Comparison of ENCODE assay signal across 14 cellular contexts in the genomic region with DNA sequence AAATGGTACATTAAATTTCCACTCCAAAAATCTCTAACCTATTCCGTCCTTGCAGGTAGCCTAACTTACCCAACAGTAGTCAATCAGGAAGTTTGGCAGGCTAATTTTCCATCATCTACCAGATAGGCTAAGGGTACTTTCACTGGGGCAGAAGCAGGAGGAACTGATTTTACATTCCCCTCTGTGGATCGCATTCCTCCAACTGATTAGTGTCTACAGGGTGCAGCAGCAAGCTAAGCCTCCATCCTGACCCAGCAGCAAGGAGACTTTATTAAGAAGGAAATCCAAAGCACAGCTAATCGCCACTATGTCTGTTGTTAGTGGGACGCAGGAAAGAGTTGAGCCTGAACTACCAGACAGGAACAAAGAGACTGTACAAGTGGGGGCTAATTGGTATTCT.
"Had no signal": no experiment of that assay in that cellular context is flagged by ENCODE, and none has a peak within 500 bp of the region (broad histone marks: within the 10 kb centered on the region; RNA-seq: fewer than 3 reads in every experiment).

No MANE protein-coding gene starts in this region.

- H3K9me3 Mint-ChIP-seq: activated naive CD4-positive, alpha-beta T cell treated with anti-CD3 and anti-CD28 coated beads for 36 hours; dendritic cell treated with granulocyte-macrophage colony-stimulating factor and Interleukin-4, amounts not matched to agents 40 ng/mL and 50 ng/mL, for 4 days; natural killer cell treated with Interleukin-12 subunit alpha and Interleukin-12 subunit beta and Interleukin-15 and Interleukin-18, amount 100 ng/mL, for 72 hours had no signal

- H3K4me3 Mint-ChIP-seq: activated naive CD4-positive, alpha-beta T cell treated with anti-CD3 and anti-CD28 coated beads for 36 hours; dendritic cell treated with granulocyte-macrophage colony-stimulating factor and Interleukin-4, amounts not matched to agents 40 ng/mL and 50 ng/mL, for 4 days; natural killer cell treated with Interleukin-12 subunit alpha and Interleukin-12 subunit beta and Interleukin-15 and Interleukin-18, amount 100 ng/mL, for 72 hours; stimulated activated naive B cell treated with anti-CD40 and anti-IgM and Interleukin-4, amounts not matched to agents 10 μg/mL and 1 μg/mL and 100 μg/mL, for 72 hours had no signal

- DNase-seq: activated naive CD4-positive, alpha-beta T cell treated with anti-CD3 and anti-CD28 coated beads for 36 hours; effector CD8-positive, alpha-beta T cell; left cardiac atrium; nucleus accumbens; sigmoid colon; stimulated activated CD4-positive, alpha-beta T cell treated with anti-CD3 and anti-CD28 coated beads, Interleukin-4, amount 100 ng/mL, for 4 hours; stimulated activated naive B cell treated with anti-CD40 and anti-IgM and Interleukin-4, amounts not matched to agents 10 μg/mL and 1 μg/mL and 100 μg/mL, for 72 hours; substantia nigra; SW 1271; tibial artery had no signal

- H3K36me3 Mint-ChIP-seq: natural killer cell treated with Interleukin-12 subunit alpha and Interleukin-12 subunit beta and Interleukin-15 and Interleukin-18, amount 100 ng/mL, for 72 hours; stimulated activated naive B cell treated with anti-CD40 and anti-IgM and Interleukin-4, amounts not matched to agents 10 μg/mL and 1 μg/mL and 100 μg/mL, for 72 hours had no signal

- H3K27ac Mint-ChIP-seq: activated naive CD4-positive, alpha-beta T cell treated with anti-CD3 and anti-CD28 coated beads for 36 hours; dendritic cell treated with granulocyte-macrophage colony-stimulating factor and Interleukin-4, amounts not matched to agents 40 ng/mL and 50 ng/mL, for 4 days; natural killer cell treated with Interleukin-12 subunit alpha and Interleukin-12 subunit beta and Interleukin-15 and Interleukin-18, amount 100 ng/mL, for 72 hours; stimulated activated naive B cell treated with anti-CD40 and anti-IgM and Interleukin-4, amounts not matched to agents 10 μg/mL and 1 μg/mL and 100 μg/mL, for 72 hours had no signal

- FAIRE-seq: endothelial cell of umbilical vein, islet of Langerhans had no signal

- H3K27me3 Mint-ChIP-seq: dendritic cell treated with granulocyte-macrophage colony-stimulating factor and Interleukin-4, amounts not matched to agents 40 ng/mL and 50 ng/mL, for 4 days; natural killer cell treated with Interleukin-12 subunit alpha and Interleukin-12 subunit beta and Interleukin-15 and Interleukin-18, amount 100 ng/mL, for 72 hours; stimulated activated naive B cell treated with anti-CD40 and anti-IgM and Interleukin-4, amounts not matched to agents 10 μg/mL and 1 μg/mL and 100 μg/mL, for 72 hours had no signal

- ATAC-seq: left cardiac atrium; natural killer cell treated with Interleukin-12 subunit alpha and Interleukin-12 subunit beta and Interleukin-15 and Interleukin-18, amount 100 ng/mL, for 72 hours; stimulated activated naive B cell treated with anti-CD40 and anti-IgM and Interleukin-4, amounts not matched to agents 10 μg/mL and 1 μg/mL and 100 μg/mL, for 72 hours had no signal
